16 cellular contexts compared by ENCODE assay signal in the genomic region with DNA sequence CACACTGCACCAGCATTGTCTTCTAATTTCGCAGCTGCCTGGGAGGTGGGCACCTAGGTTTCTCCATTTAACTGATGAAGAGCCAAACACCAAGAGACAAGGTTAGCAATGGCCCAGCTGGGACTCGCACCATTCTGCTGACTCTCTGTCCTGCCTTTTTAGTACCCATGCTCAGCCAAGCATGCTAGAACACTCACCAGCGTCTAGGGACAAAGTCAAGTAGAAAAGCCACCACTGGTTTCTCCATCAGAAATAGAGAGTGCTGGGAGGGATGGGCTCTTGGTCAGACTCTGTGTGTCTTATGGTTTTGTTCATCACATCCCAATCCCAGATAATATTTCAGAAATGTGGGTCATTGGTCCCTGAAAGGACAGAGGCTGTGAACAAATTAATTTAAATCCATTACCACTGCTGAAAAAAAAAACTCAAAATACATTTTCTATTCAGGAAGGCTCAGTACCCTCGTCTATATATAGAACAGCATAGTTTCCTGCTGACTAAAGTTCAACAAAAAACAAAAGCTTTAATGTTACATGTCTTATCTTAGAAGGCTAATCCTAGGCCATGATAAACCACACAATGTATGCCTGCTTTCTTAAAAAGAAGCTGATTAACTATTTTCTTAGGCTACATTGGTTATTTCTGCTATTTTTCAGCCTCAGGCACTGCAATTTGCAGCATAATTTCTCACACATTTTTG.
A peak's percentile ranks its signal among the peaks of the same experiment; 100 is the strongest.
DNase-seq lines count a peak whose midpoint lies in the region; ATAC-seq, FAIRE-seq and TF ChIP-seq lines count a peak whose summit lies in the region.
"Had no signal": no experiment of that assay in that cellular context is flagged by ENCODE, and none has a peak within 500 bp of the region (broad histone marks: within the 10 kb centered on the region; RNA-seq: fewer than 3 reads in every experiment).

No MANE protein-coding gene starts in this region.

- H3K79me2 ChIP-seq in mammary epithelial cell (ENCODE audit: insufficient read depth, low read length): no peaks in the 10 kb centered on the region
- H3K79me2 ChIP-seq in MM.1S (ENCODE audit: low read length): no peaks in the 10 kb centered on the region
- no peaks in the 10 kb centered on the region for H3K79me2 ChIP-seq in endothelial cell of umbilical vein (ENCODE audit: control insufficient read depth, insufficient read depth, low read length)
- no peaks in the 10 kb centered on the region for H3K79me2 ChIP-seq in smooth muscle cell (ENCODE audit: low read depth)

- no peak overlapping the region for H3K27ac Mint-ChIP-seq in MCF 10A (ENCODE audit: low read depth, unreplicated experiment)
- no peak overlapping the region for H3K27ac Mint-ChIP-seq in activated CD8-positive, alpha-beta memory T cell treated with anti-CD3 and anti-CD28 coated beads, Interleukin-2, amount 10 ng/mL, durations not matched to agents 7 days and 5 days
- H3K27ac Mint-ChIP-seq in activated CD4-positive, alpha-beta T cell treated with anti-CD3 and anti-CD28 coated beads for 36 hours: no peak overlapping the region
- H3K27ac Mint-ChIP-seq: H9 had no signal

- no peaks in the 10 kb centered on the region for H3K4me1 ChIP-seq in mammary epithelial cell (ENCODE audit: insufficient read depth, low read length)
- peaks cover 22% of the 10 kb centered on the region for H3K4me1 ChIP-seq in MM.1S (ENCODE audit: low read length)
- peaks cover 15% of the 10 kb centered on the region for H3K4me1 ChIP-seq in endothelial cell of umbilical vein (ENCODE audit: control insufficient read depth, extremely low read depth, insufficient read depth, low read length)
- peaks cover 6% of the 10 kb centered on the region for H3K4me1 ChIP-seq in smooth muscle cell (ENCODE audit: low read depth)

- intact Hi-C loops in mammary epithelial cell (cut with micrococcal nuclease): no loop called here
- intact Hi-C loops in MCF 10A (cut with micrococcal nuclease): no loop called here
- intact Hi-C loops in endothelial cell of umbilical vein (cut with micrococcal nuclease): loop anchor here (1.0 kb wide), 1 partner anchor 9 kb away; no protein-coding TSS in a partner anchor
- intact Hi-C loops in activated CD4-positive, alpha-beta T cell treated with anti-CD3 and anti-CD28 coated beads for 36 hours (cut with DNase I, micrococcal nuclease): no loop called here

- H3K27ac ChIP-seq in mammary epithelial cell (ENCODE audit: insufficient read depth, low read depth, low read length) (no peak overlapping the region), MM.1S (ENCODE audit: low read length) (peak overlapping the region; percentile 53; the same call in 1 of the 2 replicates), endothelial cell of umbilical vein (ENCODE audit: insufficient read depth, low read depth, low read length) (no peak overlapping the region), smooth muscle cell (ENCODE audit: low read depth) (peak overlapping the region; percentile 25)
- H3K27ac ChIP-seq: adrenal gland, thyroid gland had no signal

- H3K9ac ChIP-seq in mammary epithelial cell (ENCODE audit: insufficient read depth, low read length): no peak overlapping the region
- peak overlapping the region; percentile 24; the same call in 1 of the 2 replicates for H3K9ac ChIP-seq in MM.1S (ENCODE audit: low read length)
- H3K9ac ChIP-seq in endothelial cell of umbilical vein (replicated peaks; ENCODE audit: extremely low read depth, insufficient read depth, low read length): no peak overlapping the region
- H3K9ac ChIP-seq in smooth muscle cell (ENCODE audit: low read depth): no peak overlapping the region

- no peaks in the 10 kb centered on the region for H3K4me1 Mint-ChIP-seq in MCF 10A (ENCODE audit: insufficient read depth, unreplicated experiment)
- no peaks in the 10 kb centered on the region for H3K4me1 Mint-ChIP-seq in activated CD8-positive, alpha-beta memory T cell treated with anti-CD3 and anti-CD28 coated beads, Interleukin-2, amount 10 ng/mL, durations not matched to agents 7 days and 5 days
- peaks cover 4% of the 10 kb centered on the region for H3K4me1 Mint-ChIP-seq in activated CD4-positive, alpha-beta T cell treated with anti-CD3 and anti-CD28 coated beads for 36 hours
- H3K4me1 Mint-ChIP-seq: H9 had no signal

- H3K36me3 Mint-ChIP-seq in MCF 10A (ENCODE audit: insufficient read depth, unreplicated experiment): no peaks in the 10 kb centered on the region
- no peaks in the 10 kb centered on the region for H3K36me3 Mint-ChIP-seq in activated CD8-positive, alpha-beta memory T cell treated with anti-CD3 and anti-CD28 coated beads, Interleukin-2, amount 10 ng/mL, durations not matched to agents 7 days and 5 days
- H3K36me3 Mint-ChIP-seq in activated CD4-positive, alpha-beta T cell treated with anti-CD3 and anti-CD28 coated beads for 36 hours (ENCODE audit: low read depth): no peaks in the 10 kb centered on the region

- dilution Hi-C loops in mammary epithelial cell (cut with HindIII; ENCODE audit: low sequenced_read_pairs) (no loop called here), endothelial cell of umbilical vein (cut with MboI; ENCODE audit: extremely low pct_ligation_motif_present, low sequenced_read_pairs) (no loop called here)

- no peaks in the 10 kb centered on the region for H3K36me3 ChIP-seq in mammary epithelial cell (ENCODE audit: insufficient read depth, low read length)
- H3K36me3 ChIP-seq in MM.1S (replicated peaks; ENCODE audit: insufficient read depth, low read length): no peaks in the 10 kb centered on the region
- H3K36me3 ChIP-seq in endothelial cell of umbilical vein (ENCODE audit: control insufficient read depth in 2 of 2, extremely low read depth in 1 of 2, insufficient read depth in 2 of 2, low read length in 2 of 2): no peaks in the 10 kb centered on the region
- no peaks in the 10 kb centered on the region for H3K36me3 ChIP-seq in smooth muscle cell (ENCODE audit: low read depth)
- H3K36me3 ChIP-seq: adrenal gland, thyroid gland had no signal

- POLR2A ChIA-PET in MCF 10A (lab: Yijun Ruan, JAX) (interaction anchor here (0.6 kb wide), 1 partner anchor 9 kb away, joined by 3 read pairs; no protein-coding TSS in a partner anchor), endothelial cell of umbilical vein (lab: Charles Lee) (interaction anchor here (0.6 kb wide), 1 partner anchor 28 kb away, joined by 4 read pairs; no protein-coding TSS in a partner anchor)
- POLR2A ChIA-PET in activated CD4-positive, alpha-beta T cell treated with anti-CD3 and anti-CD28 coated beads for 36 hours (lab: Charles Lee): no interaction called here

- H3K27me3 ChIP-seq in mammary epithelial cell (ENCODE audit: insufficient read depth, low read length): no peaks in the 10 kb centered on the region
- no peaks in the 10 kb centered on the region for H3K27me3 ChIP-seq in MM.1S (replicated peaks; ENCODE audit: insufficient read depth, low read length)
- no peaks in the 10 kb centered on the region for H3K27me3 ChIP-seq in endothelial cell of umbilical vein (ENCODE audit: control insufficient read depth in 2 of 2, insufficient read depth in 2 of 2, low read length in 2 of 2)
- H3K27me3 ChIP-seq in smooth muscle cell (ENCODE audit: low read depth): no peaks in the 10 kb centered on the region
- H3K27me3 ChIP-seq: adrenal gland, thyroid gland had no signal

- H3K9me3 ChIP-seq in mammary epithelial cell (replicated peaks; ENCODE audit: insufficient read depth, low read length) (no peaks in the 10 kb centered on the region), MM.1S (replicated peaks; ENCODE audit: insufficient read depth, low read length) (no peaks in the 10 kb centered on the region), endothelial cell of umbilical vein (replicated peaks; ENCODE audit: control insufficient read depth, insufficient read depth, low read length) (no peaks in the 10 kb centered on the region), smooth muscle cell (replicated peaks; ENCODE audit: low read depth) (no peaks in the 10 kb centered on the region)
- H3K9me3 ChIP-seq: adrenal gland, thyroid gland had no signal

- no peak overlapping the region for H3K4me3 ChIP-seq in mammary epithelial cell (replicated peaks in 1 of 3; ENCODE audit: insufficient read depth in 1 of 3, low read depth in 2 of 3, low read length in 3 of 3)
- peak overlapping the region; percentile 21 for H3K4me3 ChIP-seq in MM.1S (ENCODE audit: low read length)
- H3K4me3 ChIP-seq in endothelial cell of umbilical vein (replicated peaks in 1 of 3; ENCODE audit: insufficient read depth in 1 of 3, low read depth in 1 of 3, low read length in 3 of 3): no peak overlapping the region
- H3K4me3 ChIP-seq in smooth muscle cell: no peak overlapping the region
- H3K4me3 ChIP-seq: adrenal gland, thyroid gland had no signal

- no peak for TF ChIP-seq CTCF in mammary epithelial cell (conservative IDR thresholded peaks at IDR 0.05 in 1 of 2, IDR thresholded peaks at IDR 0.05 in 1 of 2; ENCODE audit: extremely low read depth in 1 of 2, insufficient read depth in 1 of 2, low read depth in 1 of 2, low read length in 2 of 2)
- no peak for TF ChIP-seq CTCF in MCF 10A (IDR thresholded peaks at IDR 0.05; ENCODE audit: unreplicated experiment)
- no peak for TF ChIP-seq CTCF in MM.1S (IDR thresholded peaks at IDR 0.05; ENCODE audit: low read length)
- no peak for TF ChIP-seq CTCF in endothelial cell of umbilical vein (IDR thresholded peaks at IDR 0.05; ENCODE audit: extremely low read depth in 1 of 2, insufficient read depth in 1 of 2, low read depth in 1 of 2, low read length in 2 of 2)
- TF ChIP-seq CTCF in smooth muscle cell (IDR thresholded peaks at IDR 0.05; ENCODE audit: borderline replicate concordance, insufficient read depth, poor library complexity, severe bottlenecking): no peak

- no peak for ATAC-seq in activated CD8-positive, alpha-beta memory T cell treated with anti-CD3 and anti-CD28 coated beads, Interleukin-2, amount 10 ng/mL, durations not matched to agents 7 days and 5 days
- no peak for ATAC-seq in activated CD4-positive, alpha-beta T cell treated with anti-CD3 and anti-CD28 coated beads for 36 hours

- BruUV-seq in mammary epithelial cell (replicated peaks; lab: Mats Ljungman, UMichigan) (no TSS peak), MCF 10A (replicated peaks; lab: Mats Ljungman, UMichigan) (no TSS peak), endothelial cell of umbilical vein (replicated peaks; lab: Mats Ljungman, UMichigan) (no TSS peak)

- no peaks in the 10 kb centered on the region for H3K9me1 ChIP-seq in endothelial cell of umbilical vein (replicated peaks; ENCODE audit: control insufficient read depth, extremely low read depth, insufficient read depth, low read length)

- peak; percentile 84 for FAIRE-seq in endothelial cell of umbilical vein (lab: Jason Lieb, UNC)
- FAIRE-seq: A204.1 had no signal

- H3F3A ChIP-seq in MM.1S (ENCODE audit: insufficient read depth, low read length) (peaks cover 10% of the 10 kb centered on the region), smooth muscle cell (ENCODE audit: low read depth) (peaks cover 7% of the 10 kb centered on the region)

- WGBS in mammary epithelial cell (ENCODE audit: low coverage, missing lambda C conversion rate): 65% methylated on average over 4 of the region's 4 CpGs
- WGBS in smooth muscle cell (ENCODE audit: low lambda C conversion rate): 42% methylated on average over 4 of the region's 4 CpGs

- H3K27me3 Mint-ChIP-seq in MCF 10A (ENCODE audit: insufficient read depth, unreplicated experiment): peaks cover 55% of the 10 kb centered on the region
- peaks cover 39% of the 10 kb centered on the region for H3K27me3 Mint-ChIP-seq in activated CD8-positive, alpha-beta memory T cell treated with anti-CD3 and anti-CD28 coated beads, Interleukin-2, amount 10 ng/mL, durations not matched to agents 7 days and 5 days
- H3K27me3 Mint-ChIP-seq in activated CD4-positive, alpha-beta T cell treated with anti-CD3 and anti-CD28 coated beads for 36 hours: peaks cover 3% of the 10 kb centered on the region

- in situ Hi-C loops in mammary epithelial cell (cut with MboI; ENCODE audit: low sequenced_read_pairs in 2 of 2): no loop called here

- no peaks in the 10 kb centered on the region for H3K9me3 Mint-ChIP-seq in MCF 10A (ENCODE audit: unreplicated experiment)
- no peaks in the 10 kb centered on the region for H3K9me3 Mint-ChIP-seq in activated CD8-positive, alpha-beta memory T cell treated with anti-CD3 and anti-CD28 coated beads, Interleukin-2, amount 10 ng/mL, durations not matched to agents 7 days and 5 days (ENCODE audit: low read depth)
- H3K9me3 Mint-ChIP-seq in activated CD4-positive, alpha-beta T cell treated with anti-CD3 and anti-CD28 coated beads for 36 hours (ENCODE audit: low read depth): no peaks in the 10 kb centered on the region
- H3K9me3 Mint-ChIP-seq: H9 had no signal

- DNase-seq in mammary epithelial cell (peak; percentile 4), MCF 10A (ENCODE audit: unreplicated experiment) (no peak), MM.1S (peak; percentile 54), endothelial cell of umbilical vein (ENCODE audit: low read depth, low spot score) (peak; percentile 65), smooth muscle cell (lab: John Stamatoyannopoulos, UW; ENCODE audit: unreplicated experiment) (no peak), NCI-H2081 (lab: John Stamatoyannopoulos, UW) (no peak)
- no peak for DNase-seq in activated CD8-positive, alpha-beta memory T cell treated with anti-CD3 and anti-CD28 coated beads, Interleukin-2, amount 10 ng/mL, durations not matched to agents 7 days and 5 days
- no peak for DNase-seq in activated CD4-positive, alpha-beta T cell treated with anti-CD3 and anti-CD28 coated beads for 36 hours
- DNase-seq: activated CD8-positive, alpha-beta memory T cell treated with anti-CD3 and anti-CD28 coated beads, Interleukin-2, amount 50 U/mL, for 4 hours; adrenal gland; DMS 273 treated with DMSO at 0.1 percent for 48 hours; H9; NCI-H146; NCI-H526 treated with DMSO at 0.1 percent for 48 hours; thyroid gland had no signal

- H3K4me2 ChIP-seq in mammary epithelial cell (ENCODE audit: insufficient read depth, low read depth, low read length): no peak overlapping the region
- H3K4me2 ChIP-seq in MM.1S (ENCODE audit: low read depth, low read length): peak overlapping the region; percentile 77
- peak overlapping the region; percentile 63 for H3K4me2 ChIP-seq in endothelial cell of umbilical vein (ENCODE audit: insufficient read depth, low read length)
- peak overlapping the region; percentile 77 for H3K4me2 ChIP-seq in smooth muscle cell

- CTCF ChIA-PET in mammary epithelial cell (lab: Charles Lee; ENCODE audit: low non-redundant PET) (interaction anchor here (0.6 kb wide), 1 partner anchor 495 kb away, joined by 3 read pairs; no protein-coding TSS in a partner anchor), MCF 10A (lab: Yijun Ruan, JAX) (interaction anchor here (0.6 kb wide), 1 partner anchor 22 kb away, joined by 3 read pairs; no protein-coding TSS in a partner anchor), endothelial cell of umbilical vein (lab: Charles Lee) (interaction anchor here (0.6 to 1.3 kb wide), 4 partner anchors 9 to 26 kb away, joined by 3 to 5 read pairs (median 3); no protein-coding TSS in a partner anchor)
- CTCF ChIA-PET in activated CD8-positive, alpha-beta memory T cell treated with anti-CD3 and anti-CD28 coated beads, Interleukin-2, amount 10 ng/mL, durations not matched to agents 7 days and 5 days (lab: Charles Lee): no interaction called here
- CTCF ChIA-PET in activated CD4-positive, alpha-beta T cell treated with anti-CD3 and anti-CD28 coated beads for 36 hours (lab: Charles Lee): no interaction called here

- no peak overlapping the region for H2AFZ ChIP-seq in mammary epithelial cell (ENCODE audit: low read depth, low read length)
- peak overlapping the region; percentile 52 for H2AFZ ChIP-seq in MM.1S (ENCODE audit: low read length)
- no peak overlapping the region for H2AFZ ChIP-seq in endothelial cell of umbilical vein (ENCODE audit: low read depth, low read length)
- no peak overlapping the region for H2AFZ ChIP-seq in smooth muscle cell (ENCODE audit: low read depth)

- H4K20me1 ChIP-seq in mammary epithelial cell (ENCODE audit: insufficient read depth, low read length): no peaks in the 10 kb centered on the region
- no peaks in the 10 kb centered on the region for H4K20me1 ChIP-seq in MM.1S (ENCODE audit: insufficient read depth, low read length)
- no peaks in the 10 kb centered on the region for H4K20me1 ChIP-seq in endothelial cell of umbilical vein (replicated peaks; ENCODE audit: control insufficient read depth, extremely low read depth, insufficient read depth, low read length)
- no peaks in the 10 kb centered on the region for H4K20me1 ChIP-seq in smooth muscle cell (ENCODE audit: low read depth)

- no peak for TF ChIP-seq POLR2A in endothelial cell of umbilical vein (IDR thresholded peaks at IDR 0.05; ENCODE audit: low read depth, low read length)

- H3K9me2 ChIP-seq in MM.1S (replicated peaks; ENCODE audit: insufficient read depth, low read length): no peaks in the 10 kb centered on the region

- no peak overlapping the region for H3K4me3 Mint-ChIP-seq in MCF 10A (ENCODE audit: unreplicated experiment)
- H3K4me3 Mint-ChIP-seq in activated CD8-positive, alpha-beta memory T cell treated with anti-CD3 and anti-CD28 coated beads, Interleukin-2, amount 10 ng/mL, durations not matched to agents 7 days and 5 days: no peak overlapping the region
- H3K4me3 Mint-ChIP-seq in activated CD4-positive, alpha-beta T cell treated with anti-CD3 and anti-CD28 coated beads for 36 hours: no peak overlapping the region
- H3K4me3 Mint-ChIP-seq: H9 had no signal

Comparison
In these comparisons a context has a peak if more than half of its experiments do, and no peak if none do; other contexts are left out.
1. DNase-seq: peak in mammary epithelial cell (single experiment), MM.1S (single experiment) and endothelial cell of umbilical vein (single experiment); none in MCF 10A (single experiment), smooth muscle cell (single experiment), NCI-H2081 (0 of 2), activated CD8-positive, alpha-beta memory T cell treated with anti-CD3 and anti-CD28 coated beads, Interleukin-2, amount 10 ng/mL, durations not matched to agents 7 days and 5 days (single experiment) and activated CD4-positive, alpha-beta T cell treated with anti-CD3 and anti-CD28 coated beads for 36 hours (single experiment).
2. H3K27ac ChIP-seq: peak in MM.1S (single experiment) and smooth muscle cell (single experiment); none in mammary epithelial cell (single experiment) and endothelial cell of umbilical vein (single experiment).
3. CTCF ChIA-PET loops: an anchor here in mammary epithelial cell (0.6 kb wide), MCF 10A (0.6 kb wide) and endothelial cell of umbilical vein (0.6 to 1.3 kb wide); none called in activated CD8-positive, alpha-beta memory T cell treated with anti-CD3 and anti-CD28 coated beads, Interleukin-2, amount 10 ng/mL, durations not matched to agents 7 days and 5 days and activated CD4-positive, alpha-beta T cell treated with anti-CD3 and anti-CD28 coated beads for 36 hours.